2 cellular contexts compared by ENCODE assay signal in the genomic region with DNA sequence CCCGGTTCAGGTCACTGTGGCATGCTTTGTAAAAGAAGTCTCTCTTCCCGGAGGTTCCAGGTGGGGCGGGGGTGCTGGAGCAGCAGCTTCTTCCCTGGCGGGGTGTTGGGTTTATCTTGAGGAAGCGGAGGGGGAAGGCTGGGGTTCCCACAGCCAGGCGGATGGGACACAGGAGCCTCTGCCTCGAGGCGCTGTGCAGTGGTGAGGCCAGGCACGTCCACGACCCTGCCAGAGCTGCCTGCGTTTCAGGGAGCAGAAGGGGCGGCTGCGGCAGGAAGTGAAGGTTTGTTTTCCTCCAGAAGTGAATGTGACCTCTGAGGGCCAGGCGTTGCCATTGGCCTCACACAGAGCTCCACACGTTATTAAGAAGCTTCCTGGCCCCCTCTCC.
TF ChIP-seq lines count a peak whose summit lies in the region.

No MANE protein-coding gene starts in this region.

TF ChIP-seq in IMR-90, 13 proteins besides CTCF, POLR2A, EP300 and RAD21:
- TF ChIP-seq MAZ (IDR thresholded peaks at IDR 0.05; ENCODE audit: borderline replicate concordance, low read depth, low read length) (no peak), MXI1 (IDR thresholded peaks at IDR 0.05; ENCODE audit: borderline replicate concordance, low read depth, low read length) (no peak), NFE2L2 (IDR thresholded peaks at IDR 0.05; ENCODE audit: low read depth, low read length) (no peak), SMC3 (IDR thresholded peaks at IDR 0.05; ENCODE audit: low read depth, low read length) (no peak), BHLHE40 (IDR thresholded peaks at IDR 0.05; ENCODE audit: low read depth, low read length) (no peak), RFX5 (IDR thresholded peaks at IDR 0.05; ENCODE audit: low read depth, low read length) (no peak), CHD1 (IDR thresholded peaks at IDR 0.05; ENCODE audit: low read depth, low read length) (no peak), MAFK (IDR thresholded peaks at IDR 0.05; ENCODE audit: low read depth, low read length) (no peak), FOS (IDR thresholded peaks at IDR 0.05; ENCODE audit: low read depth, low read length) (no peak), USF2 (IDR thresholded peaks at IDR 0.05; ENCODE audit: low read depth, low read length) (no peak), ELK1 (IDR thresholded peaks at IDR 0.05; ENCODE audit: borderline replicate concordance, low read depth, low read length) (no peak), RCOR1 (IDR thresholded peaks at IDR 0.05; ENCODE audit: insufficient replicate concordance, low read length) (no peak), CEBPB (IDR thresholded peaks at IDR 0.05; ENCODE audit: low read depth, low read length) (no peak)

TF ChIP-seq in H1, 55 proteins besides CTCF, POLR2A, EP300 and RAD21:
- no peak for TF ChIP-seq JUND (IDR thresholded peaks at IDR 0.05; ENCODE audit: low read length)
- no peak for TF ChIP-seq EGR1 (IDR thresholded peaks at IDR 0.05; ENCODE audit: borderline replicate concordance, low read depth, low read length)
- no peak for TF ChIP-seq CHD2 (IDR thresholded peaks at IDR 0.05; ENCODE audit: low read length)
- TF ChIP-seq CREB1 (IDR thresholded peaks at IDR 0.05) = no peak
- TF ChIP-seq BRCA1 (IDR thresholded peaks at IDR 0.05; ENCODE audit: low read depth, low read length) = no peak
- TF ChIP-seq, protein P1, sequence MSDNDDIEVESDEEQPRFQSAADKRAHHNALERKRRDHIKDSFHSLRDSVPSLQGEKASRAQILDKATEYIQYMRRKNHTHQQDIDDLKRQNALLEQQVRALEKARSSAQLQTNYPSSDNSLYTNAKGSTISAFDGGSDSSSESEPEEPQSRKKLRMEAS (IDR thresholded peaks at IDR 0.05) = no peak
- TF ChIP-seq POLR2AphosphoS5 (IDR thresholded peaks at IDR 0.05; ENCODE audit: low read depth, low read length) = no peak
- TF ChIP-seq BCL11A (IDR thresholded peaks at IDR 0.05; ENCODE audit: low read depth in 2 of 2, low read length in 2 of 2) = no peak
- no peak for TF ChIP-seq BACH1 (IDR thresholded peaks at IDR 0.05; ENCODE audit: low read length)
- TF ChIP-seq NANOG (IDR thresholded peaks at IDR 0.05; ENCODE audit: insufficient read depth, low read depth, low read length, poor library complexity, severe bottlenecking) = no peak
- no peak for TF ChIP-seq RXRA (IDR thresholded peaks at IDR 0.05; ENCODE audit: insufficient read depth, low read depth, low read length)
- TF ChIP-seq CTBP2 (IDR thresholded peaks at IDR 0.05; ENCODE audit: borderline replicate concordance, insufficient read depth, insufficient read length, low read length) = no peak
- TF ChIP-seq CBX5 (IDR thresholded peaks at IDR 0.05; ENCODE audit: low read depth, low read length) = no peak
- TF ChIP-seq SP2 (IDR thresholded peaks at IDR 0.05; ENCODE audit: low read length) = no peak
- no peak for TF ChIP-seq SIN3A (conservative IDR thresholded peaks at IDR 0.05 in 1 of 2, IDR thresholded peaks at IDR 0.05 in 1 of 2; ENCODE audit: low read depth in 1 of 2, low read length in 2 of 2)
